ENCODE assay signal across 7 cellular contexts in the genomic region with DNA sequence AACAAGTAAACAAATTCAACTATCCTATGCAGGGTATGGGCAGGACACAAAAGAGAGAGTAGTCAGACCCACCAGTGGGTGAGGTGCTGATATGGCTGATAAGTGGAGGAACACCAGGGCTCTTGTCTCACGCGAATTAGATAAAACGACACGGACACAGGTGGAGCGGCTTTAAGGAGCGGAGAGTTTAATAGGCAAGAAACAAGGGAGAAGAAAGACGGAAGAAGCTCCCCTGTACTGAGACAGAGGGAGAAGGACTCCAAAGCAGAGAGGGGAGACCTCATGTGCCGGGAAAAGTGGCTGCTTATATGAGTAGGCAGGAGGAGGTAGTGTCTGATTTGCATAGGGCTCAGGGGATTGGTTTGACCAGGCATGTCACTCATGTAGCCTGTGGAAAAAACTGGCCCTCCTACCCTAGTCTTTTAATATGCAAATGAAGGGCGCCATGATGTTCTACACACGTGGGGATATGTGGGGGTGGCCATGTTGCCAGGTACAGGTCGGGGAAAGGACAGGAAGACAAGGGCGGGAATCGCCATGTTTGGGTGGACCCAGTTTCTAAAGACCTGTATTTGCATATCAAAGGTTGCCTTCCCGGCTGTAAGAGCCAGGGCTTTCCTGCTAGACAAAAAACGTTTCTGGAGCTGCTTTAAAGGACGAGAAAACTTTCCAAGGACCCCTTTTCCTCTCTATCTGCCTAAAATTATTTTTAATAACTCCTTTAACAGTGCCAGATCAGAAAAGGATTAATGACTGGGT.
DNase-seq lines count a peak whose midpoint lies in the region; ATAC-seq lines count a peak whose summit lies in the region.

No MANE protein-coding gene starts in this region.

- ATAC-seq in GM18873 (IDR thresholded peaks at IDR 0.05; ENCODE audit: low FRiP score, unreplicated experiment) (peak; percentile 75), HG03103 (IDR thresholded peaks at IDR 0.05; ENCODE audit: low read depth, unreplicated experiment) (peak; percentile 65)

- no peaks in the 10 kb centered on the region for H3K27me3 ChIP-seq in mucosa of rectum (ENCODE audit: control insufficient read depth in 2 of 2, insufficient read depth in 2 of 2, low read length in 2 of 2)

- peaks cover 10 to 14% of the 10 kb centered on the region in 2 donors for H3K4me1 ChIP-seq in mucosa of rectum (ENCODE audit: control insufficient read depth in 2 of 2, insufficient read depth in 2 of 2, low read length in 2 of 2)

- no peaks in the 10 kb centered on the region for H3K36me3 ChIP-seq in mucosa of rectum (ENCODE audit: control insufficient read depth in 2 of 2, insufficient read depth in 2 of 2, low read length in 2 of 2)

- peak; percentile 80 for DNase-seq in NCI-H524 treated with DMSO at 0.1 percent for 48 hours (lab: John Stamatoyannopoulos, UW)
- DNase-seq in activated CD8-positive, alpha-beta memory T cell treated with anti-CD3 and anti-CD28 coated beads, Interleukin-2, amount 50 U/mL, for 48 hours = peak; percentile 79
- DNase-seq in epithelial cell of prostate (ENCODE audit: low read depth, low spot score) = peak; percentile 84
- peak; percentile 44 to 61 for DNase-seq in stimulated activated CD8-positive, alpha-beta memory T cell treated with anti-CD3 and anti-CD28 coated beads, Interleukin-4, amount 100 ng/mL, for 4 hours (ENCODE audit: low read depth in 2 of 2, low spot score in 1 of 2)

- H3K9ac ChIP-seq in mucosa of rectum (ENCODE audit: low read depth in 1 of 2, low read length in 2 of 2) = peak overlapping the region; percentile 64 to 80

- H3K4me3 ChIP-seq in mucosa of rectum (ENCODE audit: low read length in 2 of 2) = peak overlapping the region; percentile 64 to 85

- H3K27ac ChIP-seq in epithelial cell of prostate (peak overlapping the region; percentile 43), mucosa of rectum (ENCODE audit: low read depth in 2 of 2, low read length in 2 of 2) (peak overlapping the region; percentile 82 to 92)

- H3K9me3 ChIP-seq in mucosa of rectum (ENCODE audit: control insufficient read depth in 2 of 2, low read length in 2 of 2) = no peaks in the 10 kb centered on the region

Comparison
In these comparisons a context has a peak if more than half of its experiments do, and no peak if none do; other contexts are left out.
1. Peak in every context shown above with its lines: DNase-seq, ATAC-seq, H3K4me3 ChIP-seq and H3K27ac ChIP-seq.